In genomic region chrX:37959212-37960021, GRCh38 we compare ENCODE assay signal across 1 cellular context.
TF ChIP-seq lines count a peak whose summit lies in the region.

No MANE protein-coding gene starts in this region.

TF ChIP-seq in HepG2, 621 proteins besides CTCF, POLR2A, EP300 and RAD21 (continued from another document and continues in another):
- TF ChIP-seq, protein P1, sequence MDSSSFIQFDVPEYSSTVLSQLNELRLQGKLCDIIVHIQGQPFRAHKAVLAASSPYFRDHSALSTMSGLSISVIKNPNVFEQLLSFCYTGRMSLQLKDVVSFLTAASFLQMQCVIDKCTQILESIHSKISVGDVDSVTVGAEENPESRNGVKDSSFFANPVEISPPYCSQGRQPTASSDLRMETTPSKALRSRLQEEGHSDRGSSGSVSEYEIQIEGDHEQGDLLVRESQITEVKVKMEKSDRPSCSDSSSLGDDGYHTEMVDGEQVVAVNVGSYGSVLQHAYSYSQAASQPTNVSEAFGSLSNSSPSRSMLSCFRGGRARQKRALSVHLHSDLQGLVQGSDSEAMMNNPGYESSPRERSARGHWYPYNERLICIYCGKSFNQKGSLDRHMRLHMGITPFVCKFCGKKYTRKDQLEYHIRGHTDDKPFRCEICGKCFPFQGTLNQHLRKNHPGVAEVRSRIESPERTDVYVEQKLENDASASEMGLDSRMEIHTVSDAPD (CRISPR knock-in tag; IDR thresholded peaks at IDR 0.05): no peak
- TF ChIP-seq KDM3A (CRISPR knock-in tag; IDR thresholded peaks at IDR 0.05; ENCODE audit: low read depth): no peak
- TF ChIP-seq CREM (IDR thresholded peaks at IDR 0.05): peak; percentile 89
- no peak for TF ChIP-seq CREM (CRISPR knock-in tag; IDR thresholded peaks at IDR 0.05)
- no peak for TF ChIP-seq ZSCAN22 (CRISPR knock-in tag; IDR thresholded peaks at IDR 0.05)
- TF ChIP-seq DNMT1 (CRISPR knock-in tag; IDR thresholded peaks at IDR 0.05): no peak
- no peak for TF ChIP-seq ATRX (CRISPR knock-in tag; IDR thresholded peaks at IDR 0.05; ENCODE audit: borderline replicate concordance)
- no peak for TF ChIP-seq ZFYVE20 (CRISPR knock-in tag; IDR thresholded peaks at IDR 0.05; ENCODE audit: borderline replicate concordance, low read depth)
- TF ChIP-seq MEIS2 (CRISPR knock-in tag; IDR thresholded peaks at IDR 0.05): no peak; the same call in 1 of the 2 replicates
- no peak for TF ChIP-seq THAP8 (CRISPR knock-in tag; IDR thresholded peaks at IDR 0.05; ENCODE audit: borderline replicate concordance)
- no peak for TF ChIP-seq RFX5 (IDR thresholded peaks at IDR 0.05; ENCODE audit: low read depth, low read length)
- TF ChIP-seq SMARCE1 (IDR thresholded peaks at IDR 0.05; ENCODE audit: borderline replicate concordance): no peak
- peak; percentile 99 for TF ChIP-seq ZNF609 (CRISPR knock-in tag; IDR thresholded peaks at IDR 0.05; ENCODE audit: borderline replicate concordance)
- no peak for TF ChIP-seq ZNF780A (CRISPR knock-in tag; IDR thresholded peaks at IDR 0.05)
- TF ChIP-seq, protein P2, sequence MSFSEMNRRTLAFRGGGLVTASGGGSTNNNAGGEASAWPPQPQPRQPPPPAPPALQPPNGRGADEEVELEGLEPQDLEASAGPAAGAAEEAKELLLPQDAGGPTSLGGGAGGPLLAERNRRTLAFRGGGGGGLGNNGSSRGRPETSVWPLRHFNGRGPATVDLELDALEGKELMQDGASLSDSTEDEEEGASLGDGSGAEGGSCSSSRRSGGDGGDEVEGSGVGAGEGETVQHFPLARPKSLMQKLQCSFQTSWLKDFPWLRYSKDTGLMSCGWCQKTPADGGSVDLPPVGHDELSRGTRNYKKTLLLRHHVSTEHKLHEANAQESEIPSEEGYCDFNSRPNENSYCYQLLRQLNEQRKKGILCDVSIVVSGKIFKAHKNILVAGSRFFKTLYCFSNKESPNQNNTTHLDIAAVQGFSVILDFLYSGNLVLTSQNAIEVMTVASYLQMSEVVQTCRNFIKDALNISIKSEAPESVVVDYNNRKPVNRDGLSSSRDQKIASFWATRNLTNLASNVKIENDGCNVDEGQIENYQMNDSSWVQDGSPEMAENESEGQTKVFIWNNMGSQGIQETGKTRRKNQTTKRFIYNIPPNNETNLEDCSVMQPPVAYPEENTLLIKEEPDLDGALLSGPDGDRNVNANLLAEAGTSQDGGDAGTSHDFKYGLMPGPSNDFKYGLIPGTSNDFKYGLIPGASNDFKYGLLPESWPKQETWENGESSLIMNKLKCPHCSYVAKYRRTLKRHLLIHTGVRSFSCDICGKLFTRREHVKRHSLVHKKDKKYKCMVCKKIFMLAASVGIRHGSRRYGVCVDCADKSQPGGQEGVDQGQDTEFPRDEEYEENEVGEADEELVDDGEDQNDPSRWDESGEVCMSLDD (CRISPR knock-in tag; IDR thresholded peaks at IDR 0.05; ENCODE audit: borderline replicate concordance): no peak
- TF ChIP-seq ZNF790 (CRISPR knock-in tag; IDR thresholded peaks at IDR 0.05; ENCODE audit: borderline replicate concordance): no peak
- peak; percentile 97 for TF ChIP-seq SATB2 (CRISPR knock-in tag; IDR thresholded peaks at IDR 0.05)
- no peak for TF ChIP-seq ZNF468 (CRISPR knock-in tag; IDR thresholded peaks at IDR 0.05)
- TF ChIP-seq MIER2 (CRISPR knock-in tag; IDR thresholded peaks at IDR 0.05): no peak
- TF ChIP-seq CC2D1A (CRISPR knock-in tag; IDR thresholded peaks at IDR 0.05): no peak
- TF ChIP-seq ZSCAN20 (CRISPR knock-in tag; IDR thresholded peaks at IDR 0.05; ENCODE audit: borderline replicate concordance): no peak
- TF ChIP-seq ZNF350 (CRISPR knock-in tag; IDR thresholded peaks at IDR 0.05; ENCODE audit: borderline replicate concordance, low read depth): no peak
- no peak for TF ChIP-seq ZFX (CRISPR knock-in tag; IDR thresholded peaks at IDR 0.05; ENCODE audit: low read depth)
- TF ChIP-seq SIN3A (IDR thresholded peaks at IDR 0.05; ENCODE audit: borderline replicate concordance, low read depth, low read length): no peak
- no peak for TF ChIP-seq AGO1 (IDR thresholded peaks at IDR 0.05; ENCODE audit: low read depth, low read length, poor library complexity, severe bottlenecking)
- no peak for TF ChIP-seq PCBP2 (optimal IDR thresholded peaks at IDR 0.05; ENCODE audit: low read depth, low read length, poor library complexity, severe bottlenecking)
- TF ChIP-seq ATF1 (CRISPR knock-in tag; IDR thresholded peaks at IDR 0.05): no peak
- no peak for TF ChIP-seq ZKSCAN5 (CRISPR knock-in tag; IDR thresholded peaks at IDR 0.05)
- no peak for TF ChIP-seq FOXC1 (CRISPR knock-in tag; IDR thresholded peaks at IDR 0.05; ENCODE audit: borderline replicate concordance)
- TF ChIP-seq ATAD3A (CRISPR knock-in tag; IDR thresholded peaks at IDR 0.05): no peak
- TF ChIP-seq ZFAT (CRISPR knock-in tag; conservative IDR thresholded peaks at IDR 0.05): no peak
- no peak for TF ChIP-seq ISX (CRISPR knock-in tag; conservative IDR thresholded peaks at IDR 0.05)
- no peak for TF ChIP-seq SOX6 (IDR thresholded peaks at IDR 0.05)
- TF ChIP-seq SOX6 (CRISPR knock-in tag; IDR thresholded peaks at IDR 0.05): peak; percentile 85
- no peak for TF ChIP-seq ZNF878 (CRISPR knock-in tag; IDR thresholded peaks at IDR 0.05)
- TF ChIP-seq ZFP1 (CRISPR knock-in tag; IDR thresholded peaks at IDR 0.05): no peak
- no peak for TF ChIP-seq HES4 (CRISPR knock-in tag; IDR thresholded peaks at IDR 0.05; ENCODE audit: borderline replicate concordance)
- TF ChIP-seq ZNF770 (CRISPR knock-in tag; IDR thresholded peaks at IDR 0.05): no peak
- no peak for TF ChIP-seq HNRNPK (IDR thresholded peaks at IDR 0.05; ENCODE audit: low read depth, low read length, poor library complexity, severe bottlenecking)
- peak; percentile 67 for TF ChIP-seq FOSL2 (CRISPR knock-in tag; IDR thresholded peaks at IDR 0.05)
- no peak for TF ChIP-seq ZNF670 (CRISPR knock-in tag; IDR thresholded peaks at IDR 0.05; ENCODE audit: borderline replicate concordance)
- TF ChIP-seq RCOR2 (CRISPR knock-in tag; IDR thresholded peaks at IDR 0.05): peak; percentile 89; the same call in 1 of the 2 replicates
- TF ChIP-seq TMF1 (CRISPR knock-in tag; IDR thresholded peaks at IDR 0.05; ENCODE audit: low read depth): no peak
- TF ChIP-seq ZNF792 (CRISPR knock-in tag; IDR thresholded peaks at IDR 0.05): peak; percentile 19; the same call in 1 of the 2 replicates
- no peak for TF ChIP-seq ZNF335 (CRISPR knock-in tag; IDR thresholded peaks at IDR 0.05)
- TF ChIP-seq KDM5A (IDR thresholded peaks at IDR 0.05; ENCODE audit: borderline replicate concordance, low read length): no peak
- TF ChIP-seq SMARCC2 (IDR thresholded peaks at IDR 0.05): no peak
- peak; percentile 67; the same call in 1 of the 2 replicates for TF ChIP-seq FOXK1 (CRISPR knock-in tag; IDR thresholded peaks at IDR 0.05; ENCODE audit: borderline replicate concordance, low read depth)
- no peak; a peak in 1 of 4 replicates for TF ChIP-seq KLF16 (CRISPR knock-in tag; IDR thresholded peaks at IDR 0.05)
- no peak for TF ChIP-seq ATM (IDR thresholded peaks at IDR 0.05; ENCODE audit: borderline replicate concordance)
- no peak for TF ChIP-seq PHF5A (CRISPR knock-in tag; IDR thresholded peaks at IDR 0.05; ENCODE audit: low read depth, unreplicated experiment)
- TF ChIP-seq KDM6A (CRISPR knock-in tag; IDR thresholded peaks at IDR 0.05; ENCODE audit: low read depth): peak; percentile 82; the same call in 1 of the 2 replicates
- no peak for TF ChIP-seq REXO4 (CRISPR knock-in tag; IDR thresholded peaks at IDR 0.05; ENCODE audit: borderline replicate concordance)
- TF ChIP-seq FOXJ3 (CRISPR knock-in tag; IDR thresholded peaks at IDR 0.05; ENCODE audit: borderline replicate concordance): peak; percentile 94
- TF ChIP-seq, protein P3, sequence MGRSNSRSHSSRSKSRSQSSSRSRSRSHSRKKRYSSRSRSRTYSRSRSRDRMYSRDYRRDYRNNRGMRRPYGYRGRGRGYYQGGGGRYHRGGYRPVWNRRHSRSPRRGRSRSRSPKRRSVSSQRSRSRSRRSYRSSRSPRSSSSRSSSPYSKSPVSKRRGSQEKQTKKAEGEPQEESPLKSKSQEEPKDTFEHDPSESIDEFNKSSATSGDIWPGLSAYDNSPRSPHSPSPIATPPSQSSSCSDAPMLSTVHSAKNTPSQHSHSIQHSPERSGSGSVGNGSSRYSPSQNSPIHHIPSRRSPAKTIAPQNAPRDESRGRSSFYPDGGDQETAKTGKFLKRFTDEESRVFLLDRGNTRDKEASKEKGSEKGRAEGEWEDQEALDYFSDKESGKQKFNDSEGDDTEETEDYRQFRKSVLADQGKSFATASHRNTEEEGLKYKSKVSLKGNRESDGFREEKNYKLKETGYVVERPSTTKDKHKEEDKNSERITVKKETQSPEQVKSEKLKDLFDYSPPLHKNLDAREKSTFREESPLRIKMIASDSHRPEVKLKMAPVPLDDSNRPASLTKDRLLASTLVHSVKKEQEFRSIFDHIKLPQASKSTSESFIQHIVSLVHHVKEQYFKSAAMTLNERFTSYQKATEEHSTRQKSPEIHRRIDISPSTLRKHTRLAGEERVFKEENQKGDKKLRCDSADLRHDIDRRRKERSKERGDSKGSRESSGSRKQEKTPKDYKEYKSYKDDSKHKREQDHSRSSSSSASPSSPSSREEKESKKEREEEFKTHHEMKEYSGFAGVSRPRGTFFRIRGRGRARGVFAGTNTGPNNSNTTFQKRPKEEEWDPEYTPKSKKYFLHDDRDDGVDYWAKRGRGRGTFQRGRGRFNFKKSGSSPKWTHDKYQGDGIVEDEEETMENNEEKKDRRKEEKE (IDR thresholded peaks at IDR 0.05): no peak
- no peak for TF ChIP-seq SIN3B (IDR thresholded peaks at IDR 0.05; ENCODE audit: low read length)
- no peak for TF ChIP-seq ZSCAN21 (CRISPR knock-in tag; IDR thresholded peaks at IDR 0.05; ENCODE audit: borderline replicate concordance)
- TF ChIP-seq PITX1 (CRISPR knock-in tag; IDR thresholded peaks at IDR 0.05): peak; percentile 89
- no peak for TF ChIP-seq NFYC (CRISPR knock-in tag; IDR thresholded peaks at IDR 0.05)
- TF ChIP-seq PBX3 (CRISPR knock-in tag; IDR thresholded peaks at IDR 0.05; ENCODE audit: borderline replicate concordance): no peak
- no peak for TF ChIP-seq ZBTB7A (CRISPR knock-in tag; IDR thresholded peaks at IDR 0.05)
- peak; percentile 90 for TF ChIP-seq PPARG (CRISPR knock-in tag; conservative IDR thresholded peaks at IDR 0.05)
- no peak for TF ChIP-seq GABPB1 (CRISPR knock-in tag; IDR thresholded peaks at IDR 0.05)
- TF ChIP-seq ZNF354B (CRISPR knock-in tag; IDR thresholded peaks at IDR 0.05): no peak
